8 cellular contexts compared by ENCODE assay signal in genomic region chr19:55809381-55810058, GRCh38. TPM values are rescaled to one million over a fixed set of nuclear protein-coding genes. Genes with fewer than 3 reads are reported as not detected.
DNase-seq lines count a peak whose midpoint lies in the region; ATAC-seq and TF ChIP-seq lines count a peak whose summit lies in the region.

No MANE protein-coding gene starts in this region.

- DNase-seq in Right ventricle myocardium superior, result peak; percentile 49
- DNase-seq in Right ventricle myocardium inferior (ENCODE audit: missing footprints), result no peak
- peak; percentile 72 for DNase-seq in MG63
- peak; percentile 28 for DNase-seq in Panc1 (ENCODE audit: low read depth, low spot score)
- peak; percentile 32 for DNase-seq in brain microvascular endothelial cell
- peak; percentile 80 to 87 for DNase-seq in lung microvascular endothelial cell (ENCODE audit: low read depth in 2 of 2)
- DNase-seq in lower leg skin (ENCODE audit: low spot score in 2 of 2), result no peak

- no TSS peak for BruUV-seq in Panc1 (replicated peaks; lab: Mats Ljungman, UMichigan)

- H3K9me3 ChIP-seq in MG63, result no peaks in the 10 kb centered on the region; the same call in 1 of the 2 replicates
- H3K9me3 ChIP-seq in Panc1 (ENCODE audit: control insufficient read depth, insufficient read depth, low read depth, low read length), result no peaks in the 10 kb centered on the region

- ATAC-seq in Right ventricle myocardium superior (ENCODE audit: poor library complexity) (no peak), Right ventricle myocardium inferior (no peak), Panc1 (peak; percentile 96), GM21390 (IDR thresholded peaks at IDR 0.05; ENCODE audit: unreplicated experiment) (no peak)

- 31 to 35% methylated on average over 20 of the region's 20 CpGs for WGBS in lower leg skin, 2 donors

- POLR2A ChIA-PET in Panc1 (lab: Charles Lee), result no interaction called here

- no peaks in the 10 kb centered on the region for H3K36me3 ChIP-seq in MG63
- H3K36me3 ChIP-seq in Panc1 (ENCODE audit: control insufficient read depth, insufficient read depth, low read length), result no peaks in the 10 kb centered on the region
- H3K36me3 ChIP-seq in brain microvascular endothelial cell (replicated peaks), result no peaks in the 10 kb centered on the region

- TF ChIP-seq CTCF in Panc1 (IDR thresholded peaks at IDR 0.05) (peak; percentile 87), brain microvascular endothelial cell (IDR thresholded peaks at IDR 0.05; ENCODE audit: low read depth, low read length, missing control alignments) (peak; percentile 35), lower leg skin (IDR thresholded peaks at IDR 0.05) (no peak)

- CTCF ChIA-PET in Panc1 (lab: Charles Lee), result interaction anchor here (0.8 to 1.1 kb wide), 3 partner anchors 24 to 177 kb away, joined by 3 to 15 read pairs (median 3); no protein-coding TSS in a partner anchor

- H3K4me3 ChIP-seq in MG63, result no peak overlapping the region
- H3K4me3 ChIP-seq in Panc1 (ENCODE audit: low read depth in 2 of 2, low read length in 2 of 2), result no peak overlapping the region
- no peak overlapping the region for H3K4me3 ChIP-seq in brain microvascular endothelial cell (ENCODE audit: low read depth, low read length)
- H3K4me3 ChIP-seq in lower leg skin (ENCODE audit: low read depth, poor library complexity, severe bottlenecking), result no peak overlapping the region

- in situ Hi-C loops in Panc1 (cut with HindIII; ENCODE audit: low pct_unique_long_range_greater_than_20kb, low sequenced_read_pairs), result no loop called here
- in situ Hi-C loops in brain microvascular endothelial cell (cut with HindIII; ENCODE audit: low pct_ligation_motif_present, low sequenced_read_pairs), result no loop called here

- H3K4me1 ChIP-seq in Panc1 (ENCODE audit: control insufficient read depth, insufficient read depth, low read length), result no peaks in the 10 kb centered on the region

- no peak for TF ChIP-seq POLR2A in lower leg skin (IDR thresholded peaks at IDR 0.05)

- intact Hi-C loops in Right ventricle myocardium superior (cut with DNase I), result no loop called here
- intact Hi-C loops in Right ventricle myocardium inferior (cut with DNase I), result loop anchor here (5.0 kb wide), 1 partner anchor 177 kb away; no protein-coding TSS in a partner anchor
- intact Hi-C loops in Panc1 (cut with micrococcal nuclease; ENCODE audit: unreplicated experiment), result loop anchor here (10.0 kb wide), 1 partner anchor 105 kb away; no protein-coding TSS in a partner anchor
- intact Hi-C loops in lower leg skin (cut with DNase I; ENCODE audit: low total_unique reads), result no loop called here

- H3K27me3 ChIP-seq in MG63 (peaks cover 7% of the 10 kb centered on the region), Panc1 (ENCODE audit: control insufficient read depth, insufficient read depth, low read length) (peaks cover 3% of the 10 kb centered on the region; the same call in 1 of the 2 replicates), brain microvascular endothelial cell (replicated peaks) (no peaks in the 10 kb centered on the region)

- no peak overlapping the region for H3K27ac ChIP-seq in Panc1 (ENCODE audit: low read length)
- no peak overlapping the region for H3K27ac ChIP-seq in brain microvascular endothelial cell

RNA-seq across cellular contexts. Expression of gene NLRP11, which starts 22.3 kb away (rescaled TPM):
- total RNA-seq in Right ventricle myocardium superior (not detected), Right ventricle myocardium inferior (not detected), Panc1 (2021; ENCODE audit: unreplicated experiment) (0.18 TPM), lung microvascular endothelial cell (under 0.01 TPM in 2 replicates), lower leg skin (under 1 TPM in 1 of 4 donors, not detected in 3; 0.10 TPM)
- not detected in 2 replicates for total RNA-seq in MG63 (2014; rRNA removed; shearing (Covaris generic); ENCODE audit: low replicate concordance)
- polyA plus RNA-seq in Panc1 (2012; ENCODE audit: insufficient read length), result 0.07 TPM

RNA-seq across cellular contexts. Expression of gene NLRP4, which starts 26.8 kb away (rescaled TPM):
- total RNA-seq in Right ventricle myocardium superior (not detected), Right ventricle myocardium inferior (not detected), Panc1 (2021; ENCODE audit: unreplicated experiment) (not detected), lung microvascular endothelial cell (not detected in 2 replicates), lower leg skin (not detected)
- total RNA-seq in MG63 (2014; rRNA removed; shearing (Covaris generic); ENCODE audit: low replicate concordance), result not detected in 2 replicates
- not detected for polyA plus RNA-seq in Panc1 (2012; ENCODE audit: insufficient read length)

RNA-seq across cellular contexts. Expression of gene RFPL4AL1, which starts 40.6 kb away (rescaled TPM):
- total RNA-seq in Right ventricle myocardium superior (not detected), Right ventricle myocardium inferior (not detected), Panc1 (2021; ENCODE audit: unreplicated experiment) (not detected), lung microvascular endothelial cell (0.22 and 0.40 TPM in 2 replicates), lower leg skin (not detected)
- not detected in 2 replicates for total RNA-seq in MG63 (2014; rRNA removed; shearing (Covaris generic); ENCODE audit: low replicate concordance)
- polyA plus RNA-seq in Panc1 (2012; ENCODE audit: insufficient read length), result not detected

RNA-seq across cellular contexts. Expression of gene RFPL4A, which starts 50.6 kb away (rescaled TPM):
- total RNA-seq in Right ventricle myocardium superior (not detected), Right ventricle myocardium inferior (not detected), Panc1 (2021; ENCODE audit: unreplicated experiment) (not detected), lung microvascular endothelial cell (1.1 and 1.2 TPM in 2 replicates), lower leg skin (not detected)
- total RNA-seq in MG63 (2014; rRNA removed; shearing (Covaris generic); ENCODE audit: low replicate concordance), result not detected in 2 replicates
- polyA plus RNA-seq in Panc1 (2012; ENCODE audit: insufficient read length), result not detected

Comparison
In these comparisons a context has a peak if more than half of its experiments do, and no peak if none do; other contexts are left out.
1. DNase-seq: peak in Right ventricle myocardium superior (single experiment), MG63 (single experiment), Panc1 (single experiment), brain microvascular endothelial cell (single experiment) and lung microvascular endothelial cell (2 of 2); none in Right ventricle myocardium inferior (single experiment) and lower leg skin (0 of 2).
2. intact Hi-C loops: an anchor here in Right ventricle myocardium inferior (5.0 kb wide) and Panc1 (10.0 kb wide); none called in Right ventricle myocardium superior and lower leg skin.
3. CTCF ChIP-seq: peak in Panc1 (single experiment) and brain microvascular endothelial cell (single experiment); none in lower leg skin (0 of 3).